Comparison of ENCODE assay signal across 14 cellular contexts in the genomic region with DNA sequence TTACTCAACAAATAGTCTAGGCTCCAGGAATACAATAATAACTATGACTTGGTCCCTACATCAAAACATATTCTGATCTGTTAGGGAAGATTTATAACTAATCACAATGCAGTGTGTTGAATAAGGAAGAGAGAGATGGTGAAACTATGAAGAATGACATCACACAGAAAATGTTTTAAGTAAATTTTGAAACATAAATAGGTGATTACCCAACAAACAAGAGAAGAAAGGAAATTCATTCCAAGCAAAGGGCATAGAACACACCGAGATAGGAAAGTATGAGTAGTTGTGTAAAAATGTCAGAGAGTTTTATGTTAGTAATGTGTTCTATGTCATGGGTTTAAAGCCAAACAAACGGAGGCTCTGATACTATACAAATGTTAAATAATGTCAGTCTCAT. TPM values are rescaled to one million over a fixed set of nuclear protein-coding genes. Genes with fewer than 3 reads are reported as not detected.
DNase-seq lines count a peak whose midpoint lies in the region; ATAC-seq and TF ChIP-seq lines count a peak whose summit lies in the region.
"Had no signal": no experiment of that assay in that cellular context is flagged by ENCODE, and none has a peak within 500 bp of the region (broad histone marks: within the 10 kb centered on the region; RNA-seq: fewer than 3 reads in every experiment).

No MANE protein-coding gene starts in this region.

- H3F3A ChIP-seq in GM23248 (ENCODE audit: insufficient read depth): peaks cover 15% of the 10 kb centered on the region

- H3K27me3 ChIP-seq in GM23248 (replicated peaks; ENCODE audit: insufficient read depth) (no peaks in the 10 kb centered on the region), liver (ENCODE audit: control insufficient read depth in 4 of 4, insufficient read depth in 4 of 4, low read length in 3 of 4) (no peaks in the 10 kb centered on the region), ovary (no peaks in the 10 kb centered on the region), heart left ventricle (no peaks in the 10 kb centered on the region)

- no peaks in the 10 kb centered on the region for H3K9me3 Mint-ChIP-seq in activated naive CD8-positive, alpha-beta T cell treated with anti-CD3 and anti-CD28 coated beads, Interleukin-2, amount 50 U/mL, for 24 hours
- H3K9me3 Mint-ChIP-seq: brain had no signal

- H3K36me3 Mint-ChIP-seq in activated naive CD8-positive, alpha-beta T cell treated with anti-CD3 and anti-CD28 coated beads, Interleukin-2, amount 50 U/mL, for 24 hours (ENCODE audit: low read depth): peaks cover 56% of the 10 kb centered on the region

- TF ChIP-seq CTCF in AG10803 (conservative IDR thresholded peaks at IDR 0.05; ENCODE audit: low read length) (no peak), liver (IDR thresholded peaks at IDR 0.05; ENCODE audit: low read depth, low read length, missing input control) (no peak), ovary (IDR thresholded peaks at IDR 0.05) (no peak), heart left ventricle (IDR thresholded peaks at IDR 0.05) (no peak)

- 11 to 18% methylated on average over 2 of the region's 2 CpGs for WGBS in GM23248 (ENCODE audit: low coverage in 1 of 2, low lambda C conversion rate in 2 of 2, missing lambda C conversion rate in 2 of 2), 2 experiments
- 27% methylated on average over 2 of the region's 2 CpGs for WGBS in liver
- WGBS in ovary, 3 donors: 60 to 66% (median 66%) methylated on average over 2 of the region's 2 CpGs
- whole genome bisulfite sequencing in heart left ventricle, 4 donors: 74 to 87% (median 86%) methylated on average over 2 of the region's 2 CpGs

- no peak for ATAC-seq in activated naive CD8-positive, alpha-beta T cell treated with anti-CD3 and anti-CD28 coated beads, Interleukin-2, amount 50 U/mL, for 24 hours
- no peak for ATAC-seq in heart left ventricle
- ATAC-seq: mucosa of descending colon had no signal

- H3K9me2 ChIP-seq in GM23248 (ENCODE audit: insufficient read depth): no peaks in the 10 kb centered on the region

- TF ChIP-seq RAD21 in liver (IDR thresholded peaks at IDR 0.05): no peak

- peaks cover 17% of the 10 kb centered on the region for H3K4me1 Mint-ChIP-seq in activated naive CD8-positive, alpha-beta T cell treated with anti-CD3 and anti-CD28 coated beads, Interleukin-2, amount 50 U/mL, for 24 hours
- H3K4me1 Mint-ChIP-seq: brain had no signal

- peak overlapping the region; percentile 22 for H3K4me2 ChIP-seq in GM23248 (ENCODE audit: unreplicated experiment)

- TF ChIP-seq POLR2A in ovary (IDR thresholded peaks at IDR 0.05) (no peak), heart left ventricle (IDR thresholded peaks at IDR 0.05) (no peak)

- TF ChIP-seq EP300 in ovary (IDR thresholded peaks at IDR 0.05): no peak

- H3K4me3 ChIP-seq in AG10803 (ENCODE audit: low read length) (no peak overlapping the region), GM23248 (no peak overlapping the region), liver (ENCODE audit: low read depth in 1 of 3, low read length in 3 of 3) (no peak overlapping the region), ovary (no peak overlapping the region), heart left ventricle (no peak overlapping the region)
- H3K4me3 ChIP-seq: mucosa of descending colon had no signal

- peak overlapping the region; percentile 24; the same call in 1 of the 2 replicates for H3K9ac ChIP-seq in GM23248
- no peak overlapping the region for H3K9ac ChIP-seq in liver (ENCODE audit: low read depth in 1 of 2, low read length in 2 of 2)

- no peaks in the 10 kb centered on the region for H3K27me3 Mint-ChIP-seq in activated naive CD8-positive, alpha-beta T cell treated with anti-CD3 and anti-CD28 coated beads, Interleukin-2, amount 50 U/mL, for 24 hours
- H3K27me3 Mint-ChIP-seq: brain had no signal

- H4K20me1 ChIP-seq in GM23248 (ENCODE audit: insufficient read depth): no peaks in the 10 kb centered on the region

- H2AFZ ChIP-seq in GM23248: no peak overlapping the region

- peaks cover 80% of the 10 kb centered on the region for H3K79me2 ChIP-seq in GM23248 (ENCODE audit: insufficient read depth)

- H3K9me3 ChIP-seq in GM23248 (ENCODE audit: low read depth) (no peaks in the 10 kb centered on the region), liver (ENCODE audit: control insufficient read depth in 4 of 4, low read length in 3 of 4) (no peaks in the 10 kb centered on the region), ovary (no peaks in the 10 kb centered on the region), heart left ventricle (no peaks in the 10 kb centered on the region)
- H3K9me3 ChIP-seq: mucosa of descending colon had no signal

- in situ Hi-C loops in GM23248 (cut with MboI): no loop called here

- intact Hi-C loops in ovary (cut with DNase I): no loop called here
- intact Hi-C loops in heart left ventricle (cut with DNase I): loop anchor here in 3 of 10 donors (5.0 to 10.0 kb wide), 3 partner anchors 117 to 135 kb away; no protein-coding TSS in a partner anchor

- DNase-seq in AG10803 (ENCODE audit: low read depth) (peak; percentile 51), GM23248 (peak; percentile 77), UCSD-AML1 (lab: John Stamatoyannopoulos, UW; ENCODE audit: unreplicated experiment) (no peak), ovary (no peak), heart left ventricle (no peak), NAMALWA (ENCODE audit: low spot score) (no peak)
- DNase-seq in activated naive CD8-positive, alpha-beta T cell treated with anti-CD3 and anti-CD28 coated beads, Interleukin-2, amount 50 U/mL, for 24 hours: no peak
- DNase-seq: mucosa of descending colon; NCI-H1105; NCI-H446; stimulated activated CD4-positive, alpha-beta T cell treated with anti-CD3 and anti-CD28 coated beads, Interleukin-4, amount 100 ng/mL, for 24 hours had no signal

- no peak overlapping the region for H3K4me3 Mint-ChIP-seq in activated naive CD8-positive, alpha-beta T cell treated with anti-CD3 and anti-CD28 coated beads, Interleukin-2, amount 50 U/mL, for 24 hours
- H3K4me3 Mint-ChIP-seq: brain had no signal

- H3K27ac ChIP-seq in GM23248 (peak overlapping the region; percentile 54), liver (ENCODE audit: low read depth in 1 of 2, low read length in 2 of 2) (peak overlapping the region; percentile 22 to 69), ovary (no peak overlapping the region), heart left ventricle (no peak overlapping the region)
- H3K27ac ChIP-seq: RWPE1 had no signal

- H3K36me3 ChIP-seq in GM23248 (ENCODE audit: low read depth) (peaks cover 81% of the 10 kb centered on the region), liver (ENCODE audit: control insufficient read depth in 4 of 4, insufficient read depth in 3 of 4, low read depth in 1 of 4, low read length in 3 of 4) (peaks cover 1 to 59% (median 35%) of the 10 kb centered on the region in 4 donors), ovary (no peaks in the 10 kb centered on the region), heart left ventricle (peaks cover 6 to 100% (median 98%) of the 10 kb centered on the region in 9 donors)

- H3K4me1 ChIP-seq in GM23248 (ENCODE audit: insufficient read depth): peaks cover 15% of the 10 kb centered on the region
- H3K4me1 ChIP-seq in liver (ENCODE audit: control insufficient read depth in 4 of 4, insufficient read depth in 4 of 4, low read length in 3 of 4): peaks cover 0 to 16% (median 3%) of the 10 kb centered on the region in 4 donors
- H3K4me1 ChIP-seq in ovary (ENCODE audit: insufficient read depth): no peaks in the 10 kb centered on the region
- peaks cover 0 to 6% (median 0%) of the 10 kb centered on the region in 12 donors for H3K4me1 ChIP-seq in heart left ventricle

- H3K27ac Mint-ChIP-seq in activated naive CD8-positive, alpha-beta T cell treated with anti-CD3 and anti-CD28 coated beads, Interleukin-2, amount 50 U/mL, for 24 hours: peak overlapping the region; percentile 76

TF ChIP-seq in liver, 16 proteins besides CTCF, POLR2A, EP300 and RAD21 (continues in another document):
- TF ChIP-seq, protein P1, sequence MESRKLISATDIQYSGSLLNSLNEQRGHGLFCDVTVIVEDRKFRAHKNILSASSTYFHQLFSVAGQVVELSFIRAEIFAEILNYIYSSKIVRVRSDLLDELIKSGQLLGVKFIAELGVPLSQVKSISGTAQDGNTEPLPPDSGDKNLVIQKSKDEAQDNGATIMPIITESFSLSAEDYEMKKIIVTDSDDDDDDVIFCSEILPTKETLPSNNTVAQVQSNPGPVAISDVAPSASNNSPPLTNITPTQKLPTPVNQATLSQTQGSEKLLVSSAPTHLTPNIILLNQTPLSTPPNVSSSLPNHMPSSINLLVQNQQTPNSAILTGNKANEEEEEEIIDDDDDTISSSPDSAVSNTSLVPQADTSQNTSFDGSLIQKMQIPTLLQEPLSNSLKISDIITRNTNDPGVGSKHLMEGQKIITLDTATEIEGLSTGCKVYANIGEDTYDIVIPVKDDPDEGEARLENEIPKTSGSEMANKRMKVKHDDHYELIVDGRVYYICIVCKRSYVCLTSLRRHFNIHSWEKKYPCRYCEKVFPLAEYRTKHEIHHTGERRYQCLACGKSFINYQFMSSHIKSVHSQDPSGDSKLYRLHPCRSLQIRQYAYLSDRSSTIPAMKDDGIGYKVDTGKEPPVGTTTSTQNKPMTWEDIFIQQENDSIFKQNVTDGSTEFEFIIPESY (IDR thresholded peaks at IDR 0.05): no peak
- peak; percentile 98 for TF ChIP-seq JUND (IDR thresholded peaks at IDR 0.05)
- TF ChIP-seq EGR1 (IDR thresholded peaks at IDR 0.05; ENCODE audit: low read depth in 2 of 2): peak in 1 of 2 donors; percentile 84
- TF ChIP-seq, protein P2, sequence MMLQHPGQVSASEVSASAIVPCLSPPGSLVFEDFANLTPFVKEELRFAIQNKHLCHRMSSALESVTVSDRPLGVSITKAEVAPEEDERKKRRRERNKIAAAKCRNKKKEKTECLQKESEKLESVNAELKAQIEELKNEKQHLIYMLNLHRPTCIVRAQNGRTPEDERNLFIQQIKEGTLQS (IDR thresholded peaks at IDR 0.05): peak; percentile 74
- no peak for TF ChIP-seq HNF4G (IDR thresholded peaks at IDR 0.05)
- peak; percentile 51 for TF ChIP-seq SP1 (IDR thresholded peaks at IDR 0.05)
- TF ChIP-seq HNF4A (conservative IDR thresholded peaks at IDR 0.05): peak; percentile 65 to 71

RNA-seq across cellular contexts. Expression of a gene that starts 13.4 kb away (rescaled TPM):
- total RNA-seq in GM23248 (2014; rRNA removed; shearing (Covaris generic)): 34.0 and 39.4 TPM in 2 replicates
- polyA plus RNA-seq in GM23248 (2016; fragmentation: Nextera tagmentation; extraction: Ambion mirVana): 185 and 193 TPM in 2 replicates
- total RNA-seq in liver: 10 to 100 TPM; 62.1 to 64.4 TPM
- polyA plus RNA-seq in liver: 100 to 1,000 TPM in 1 of 2 donors, 10 to 100 TPM in 1; 40.1 to 200 TPM
- 100 to 1,000 TPM in 5 of 7 donors, 10 to 100 TPM in 2; 34.0 to 178 (median 131) TPM for total RNA-seq in ovary
- 100 to 1,000 TPM in 1 of 2 donors, 10 to 100 TPM in 1; 49.6 to 113 TPM for polyA plus RNA-seq in ovary
- total RNA-seq in heart left ventricle: 100 to 1,000 TPM in 1 of 9 donors, 10 to 100 TPM in 8; 29.5 to 104 (median 75.2) TPM
- polyA plus RNA-seq in heart left ventricle: 10 to 100 TPM; 42.1 to 53.2 TPM

RNA-seq across cellular contexts. Expression of a gene that starts 57.7 kb away (rescaled TPM):
- total RNA-seq in GM23248 (2014; rRNA removed; shearing (Covaris generic)): 0.13 and 0.76 TPM in 2 replicates
- 0.44 and 0.73 TPM in 2 replicates for polyA plus RNA-seq in GM23248 (2016; fragmentation: Nextera tagmentation; extraction: Ambion mirVana)
- 1 to 10 TPM; 1.8 to 7.2 TPM for total RNA-seq in liver
- polyA plus RNA-seq in liver: 1 to 10 TPM in 1 of 2 donors, under 1 TPM in 1; 0.99 to 1.6 TPM
- 1 to 10 TPM in 3 of 7 donors, under 1 TPM in 4; 0.35 to 6.1 (median 0.97) TPM for total RNA-seq in ovary
- 1 to 10 TPM in 1 of 2 donors, under 1 TPM in 1; 0.74 to 2.8 TPM for polyA plus RNA-seq in ovary
- total RNA-seq in heart left ventricle: 1 to 10 TPM in 4 of 9 donors, under 1 TPM in 5; 0.28 to 2.6 (median 0.99) TPM
- under 1 TPM; 0.65 to 1.00 TPM for polyA plus RNA-seq in heart left ventricle

Comparison
In these comparisons a context has a peak if more than half of its experiments do, and no peak if none do; other contexts are left out.
1. DNase-seq: peak in AG10803 (single experiment) and GM23248 (single experiment); none in activated naive CD8-positive, alpha-beta T cell treated with anti-CD3 and anti-CD28 coated beads, Interleukin-2, amount 50 U/mL, for 24 hours (single experiment), UCSD-AML1 (single experiment), ovary (0 of 5), heart left ventricle (0 of 5) and NAMALWA (single experiment).
2. H3K27ac ChIP-seq: peak in GM23248 (single experiment) and liver (2 of 2); none in ovary (0 of 2) and heart left ventricle (0 of 12).